35 cellular contexts compared by ENCODE assay signal in genomic region chr21:32900814-32901213, GRCh38.
"Had no signal": no experiment of that assay in that cellular context is flagged by ENCODE, and none has a peak within 500 bp of the region (broad histone marks: within the 10 kb centered on the region; RNA-seq: fewer than 3 reads in every experiment).

No MANE protein-coding gene starts in this region.

- H3K27me3 ChIP-seq: adrenal gland, body of pancreas, brain microvascular endothelial cell, breast epithelium had no signal

- H3K36me3 Mint-ChIP-seq: activated CD4-positive, alpha-beta memory T cell treated with anti-CD3 and anti-CD28 coated beads for 36 hours; activated naive CD4-positive, alpha-beta T cell treated with anti-CD3 and anti-CD28 coated beads, Interleukin-2, amount 50 U/mL, for 72 hours; activated naive CD8-positive, alpha-beta T cell treated with anti-CD3 and anti-CD28 coated beads for 36 hours had no signal

- H3K4me3 ChIP-seq: adrenal gland, body of pancreas, breast epithelium had no signal

- DNase-seq: activated B cell treated with CpG ODN at 0.5 μM for 24 hours; activated CD4-positive, alpha-beta memory T cell treated with anti-CD3 and anti-CD28 coated beads for 36 hours; activated CD4-positive, alpha-beta T cell treated with anti-CD3 and anti-CD28 coated beads for 4 hours; activated CD4-positive, alpha-beta T cell treated with anti-CD3 and anti-CD28 coated beads, Interleukin-2, amount 10 ng/mL, durations not matched to agents 24 days and 14 days; activated CD4-positive, alpha-beta T cell treated with anti-CD3 and anti-CD28 coated beads, Interleukin-2, amount 50 U/mL, for 1 hour; activated CD4-positive, alpha-beta T cell treated with anti-CD3 and anti-CD28 coated beads, Interleukin-2, amount 50 U/mL, for 4 hours; activated CD4-positive, CD25-positive, alpha-beta regulatory T cell treated with anti-CD3 and anti-CD28 coated beads, Interleukin-2, amount 50 U/mL, for 72 hours; activated CD8-positive, alpha-beta memory T cell treated with anti-CD3 and anti-CD28 coated beads, Interleukin-2, amount 50 U/mL, for 4 hours; activated CD8-positive, alpha-beta T cell treated with anti-CD3 and anti-CD28 coated beads for 36 hours; activated effector memory CD4-positive, alpha-beta T cell treated with anti-CD3 and anti-CD28 coated beads, Interleukin-2, amount 50 U/mL, for 16 hours; activated gamma-delta T cell treated with Interleukin-2 at 50 U/mL for 16 hours; activated naive CD4-positive, alpha-beta T cell; activated naive CD4-positive, alpha-beta T cell treated with anti-CD3 and anti-CD28 coated beads for 36 hours; activated naive CD4-positive, alpha-beta T cell treated with anti-CD3 and anti-CD28 coated beads, Interleukin-2, amount 50 U/mL, for 16 hours; activated naive CD8-positive, alpha-beta T cell treated with anti-CD3 and anti-CD28 coated beads for 36 hours; activated T-cell treated with anti-CD3 and anti-CD28 coated beads for 4 hours; activated T-cell treated with anti-CD3 and anti-CD28 coated beads, Interleukin-2, amount 50 U/mL, for 1 hour; activated T-cell treated with anti-CD3 and anti-CD28 coated beads, Interleukin-2, amount 50 U/mL, for 4 hours; activated T-cell treated with anti-CD3 and anti-CD28 coated beads, Interleukin-2, amount 50 U/mL, for 72 hours; adrenal gland; amniotic stem cell; aorta; body of pancreas; brain microvascular endothelial cell; central memory CD4-positive, alpha-beta T cell; T-helper 1 cell; T-helper 2 cell; T-helper 9 cell had no signal

- H3K27ac Mint-ChIP-seq: activated B cell treated with CpG ODN at 0.5 μM for 24 hours; activated CD4-positive, alpha-beta memory T cell treated with anti-CD3 and anti-CD28 coated beads for 36 hours; activated CD4-positive, alpha-beta T cell treated with anti-CD3 and anti-CD28 coated beads, Interleukin-2, amount 10 ng/mL, durations not matched to agents 24 days and 14 days; activated CD8-positive, alpha-beta T cell treated with anti-CD3 and anti-CD28 coated beads for 36 hours; activated naive CD4-positive, alpha-beta T cell treated with anti-CD3 and anti-CD28 coated beads for 36 hours; activated naive CD4-positive, alpha-beta T cell treated with anti-CD3 and anti-CD28 coated beads, Interleukin-2, amount 50 U/mL, for 72 hours; activated naive CD8-positive, alpha-beta T cell treated with anti-CD3 and anti-CD28 coated beads for 36 hours; activated T-cell treated with anti-CD3 and anti-CD28 coated beads, Interleukin-2, amount 50 U/mL, for 72 hours; activated T-helper 1 cell treated with anti-CD3 and anti-CD28 coated beads, Interleukin-12 subunit alpha, Interleukin-12 subunit beta, Interleukin-2, Interleukin-4 antibody, amounts not matched to agents 30 ng/mL and 10 ng/mL and 1 ng/mL, durations not matched to agents 14 hours and 24 hours and 36 hours; activated T-helper 17 cell treated with anti-CD3 and anti-CD28 coated beads, Interleukin-2, amount 50 U/mL, for 72 hours; T-helper 1 cell treated with Interleukin-12 subunit alpha and Interleukin-12 subunit beta and Interleukin-4 antibody, amounts not matched to agents 30 μg/mL and 1 μg/mL, for 36 hours; T-helper 2 cell treated with Interferon-gamma antibody and Interleukin-4, amounts not matched to agents 5 μg/mL and 100 μg/mL, for 36 hours had no signal

- H3K9me3 ChIP-seq: adrenal gland, body of pancreas, breast epithelium had no signal

- ATAC-seq: activated CD8-positive, alpha-beta T cell treated with anti-CD3 and anti-CD28 coated beads for 36 hours; activated naive CD4-positive, alpha-beta T cell treated with anti-CD3 and anti-CD28 coated beads, Interleukin-2, amount 50 U/mL, for 72 hours; activated T-cell treated with anti-CD3 and anti-CD28 coated beads, Interleukin-2, amount 50 U/mL, for 4 hours; activated T-cell treated with anti-CD3 and anti-CD28 coated beads, Interleukin-2, amount 50 U/mL, for 72 hours; activated T-helper 17 cell treated with anti-CD3 and anti-CD28 coated beads, Interleukin-2, amount 50 U/mL, for 72 hours; body of pancreas had no signal

- H3K9me3 Mint-ChIP-seq: activated CD8-positive, alpha-beta T cell treated with anti-CD3 and anti-CD28 coated beads for 36 hours; activated naive CD4-positive, alpha-beta T cell treated with anti-CD3 and anti-CD28 coated beads for 36 hours; activated T-cell treated with anti-CD3 and anti-CD28 coated beads, Interleukin-2, amount 50 U/mL, for 4 hours; activated T-helper 1 cell treated with anti-CD3 and anti-CD28 coated beads, Interleukin-12 subunit alpha, Interleukin-12 subunit beta, Interleukin-2, Interleukin-4 antibody, amounts not matched to agents 30 ng/mL and 10 ng/mL and 1 ng/mL, durations not matched to agents 14 hours and 24 hours and 36 hours; activated T-helper 17 cell treated with anti-CD3 and anti-CD28 coated beads, Interleukin-2, amount 50 U/mL, for 72 hours; T-helper 1 cell treated with Interleukin-12 subunit alpha and Interleukin-12 subunit beta and Interleukin-4 antibody, amounts not matched to agents 30 μg/mL and 1 μg/mL, for 36 hours had no signal

- H3K4me1 Mint-ChIP-seq: activated CD4-positive, alpha-beta T cell treated with anti-CD3 and anti-CD28 coated beads, Interleukin-2, amount 10 ng/mL, durations not matched to agents 24 days and 14 days; activated naive CD8-positive, alpha-beta T cell treated with anti-CD3 and anti-CD28 coated beads for 36 hours; activated T-helper 17 cell treated with anti-CD3 and anti-CD28 coated beads, Interleukin-2, amount 50 U/mL, for 72 hours had no signal

- H3K27me3 Mint-ChIP-seq: activated CD4-positive, alpha-beta memory T cell treated with anti-CD3 and anti-CD28 coated beads for 36 hours had no signal

- H3K36me3 ChIP-seq: adrenal gland, brain microvascular endothelial cell, breast epithelium had no signal

- H3K4me3 Mint-ChIP-seq: activated B cell treated with CpG ODN at 0.5 μM for 24 hours; activated CD4-positive, alpha-beta memory T cell treated with anti-CD3 and anti-CD28 coated beads for 36 hours; activated CD4-positive, alpha-beta T cell treated with anti-CD3 and anti-CD28 coated beads, Interleukin-2, amount 10 ng/mL, durations not matched to agents 24 days and 14 days; activated CD8-positive, alpha-beta T cell treated with anti-CD3 and anti-CD28 coated beads for 36 hours; activated naive CD4-positive, alpha-beta T cell treated with anti-CD3 and anti-CD28 coated beads for 36 hours; activated naive CD8-positive, alpha-beta T cell treated with anti-CD3 and anti-CD28 coated beads for 36 hours; activated T-cell treated with anti-CD3 and anti-CD28 coated beads, Interleukin-2, amount 50 U/mL, for 4 hours; activated T-cell treated with anti-CD3 and anti-CD28 coated beads, Interleukin-2, amount 50 U/mL, for 72 hours; activated T-helper 1 cell treated with anti-CD3 and anti-CD28 coated beads, Interleukin-12 subunit alpha, Interleukin-12 subunit beta, Interleukin-2, Interleukin-4 antibody, amounts not matched to agents 30 ng/mL and 10 ng/mL and 1 ng/mL, durations not matched to agents 14 hours and 24 hours and 36 hours; activated T-helper 17 cell treated with anti-CD3 and anti-CD28 coated beads, Interleukin-2, amount 50 U/mL, for 72 hours; T-helper 1 cell treated with Interleukin-12 subunit alpha and Interleukin-12 subunit beta and Interleukin-4 antibody, amounts not matched to agents 30 μg/mL and 1 μg/mL, for 36 hours; T-helper 2 cell treated with Interferon-gamma antibody and Interleukin-4, amounts not matched to agents 5 μg/mL and 100 μg/mL, for 36 hours had no signal

- H3K4me1 ChIP-seq: adrenal gland, body of pancreas, breast epithelium had no signal

- H3K27ac ChIP-seq: adrenal gland, body of pancreas, brain microvascular endothelial cell, breast epithelium, VCaP had no signal
